ENCODE assay signal across 8 cellular contexts in the genomic region with DNA sequence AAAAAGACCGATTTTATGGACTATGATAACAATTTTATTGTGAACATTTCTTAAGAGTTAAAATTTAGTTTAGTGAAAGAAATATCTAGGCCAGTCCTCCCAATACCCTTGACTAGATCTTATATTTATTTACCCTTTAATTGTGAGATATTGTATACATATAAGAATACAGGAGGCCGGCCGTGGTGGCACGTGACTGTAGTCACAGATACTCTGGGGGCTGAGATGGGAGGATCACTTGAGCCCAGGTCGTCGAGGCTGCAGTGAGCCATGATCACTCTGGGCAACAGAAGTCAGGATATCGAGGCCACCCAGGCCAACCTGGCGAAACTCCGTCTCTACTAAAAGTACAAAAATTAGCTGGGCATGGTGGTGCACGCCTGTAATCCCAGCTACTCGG. TPM values are rescaled to one million over a fixed set of nuclear protein-coding genes. Genes with fewer than 3 reads are reported as not detected.
DNase-seq lines count a peak whose midpoint lies in the region; ATAC-seq and TF ChIP-seq lines count a peak whose summit lies in the region.

No MANE protein-coding gene starts in this region.

- TF ChIP-seq CTCF in HFFc6 (IDR thresholded peaks at IDR 0.05) (no peak), omental fat pad (IDR thresholded peaks at IDR 0.05) (no peak)

- H3K27ac Mint-ChIP-seq in HFFc6, result peak overlapping the region; percentile 96
- peak overlapping the region; percentile 98 for H3K27ac Mint-ChIP-seq in activated naive CD8-positive, alpha-beta T cell treated with anti-CD3 and anti-CD28 coated beads, Interleukin-2, amount 10 ng/mL, durations not matched to agents 7 days and 5 days

- peaks cover 4% of the 10 kb centered on the region for H3K4me1 ChIP-seq in ACC112 (ENCODE audit: control insufficient read depth, insufficient read depth, low read length, unreplicated experiment)
- peaks cover 33% of the 10 kb centered on the region for H3K4me1 ChIP-seq in mononuclear cell (ENCODE audit: insufficient read depth, low read length)

- peaks cover 4% of the 10 kb centered on the region; the same call in 1 of the 2 replicates for H3K36me3 Mint-ChIP-seq in HFFc6 (ENCODE audit: low read depth)
- H3K36me3 Mint-ChIP-seq in activated naive CD8-positive, alpha-beta T cell treated with anti-CD3 and anti-CD28 coated beads, Interleukin-2, amount 10 ng/mL, durations not matched to agents 7 days and 5 days, result peaks cover 5% of the 10 kb centered on the region

- peak overlapping the region; percentile 93 for H3K4me3 Mint-ChIP-seq in HFFc6
- H3K4me3 Mint-ChIP-seq in activated naive CD8-positive, alpha-beta T cell treated with anti-CD3 and anti-CD28 coated beads, Interleukin-2, amount 10 ng/mL, durations not matched to agents 7 days and 5 days, result peak overlapping the region; percentile 82

- DNase-seq in HFFc6, result no peak
- DNase-seq in activated naive CD8-positive, alpha-beta T cell treated with anti-CD3 and anti-CD28 coated beads, Interleukin-2, amount 10 ng/mL, durations not matched to agents 7 days and 5 days, result no peak
- no peak for DNase-seq in SKM-1 (lab: John Stamatoyannopoulos, UW; ENCODE audit: unreplicated experiment)
- DNase-seq in omental fat pad (ENCODE audit: low spot score), result no peak

- peaks cover 29% of the 10 kb centered on the region for H3K4me1 Mint-ChIP-seq in HFFc6 (ENCODE audit: low read depth)
- peaks cover 35% of the 10 kb centered on the region for H3K4me1 Mint-ChIP-seq in activated naive CD8-positive, alpha-beta T cell treated with anti-CD3 and anti-CD28 coated beads, Interleukin-2, amount 10 ng/mL, durations not matched to agents 7 days and 5 days

- ATAC-seq in activated naive CD8-positive, alpha-beta T cell treated with anti-CD3 and anti-CD28 coated beads, Interleukin-2, amount 10 ng/mL, durations not matched to agents 7 days and 5 days (ENCODE audit: low read depth), result no peak
- ATAC-seq in HG03196 (IDR thresholded peaks at IDR 0.05; ENCODE audit: unreplicated experiment), result no peak
- no peak for ATAC-seq in GM21737 (IDR thresholded peaks at IDR 0.05; ENCODE audit: unreplicated experiment)
- no peak for ATAC-seq in omental fat pad (ENCODE audit: low FRiP score)

- peak overlapping the region; percentile 68 for H2AFZ ChIP-seq in ACC112 (ENCODE audit: low read length, unreplicated experiment)

- H3K9me3 ChIP-seq in mononuclear cell (ENCODE audit: low read depth, low read length), result no peaks in the 10 kb centered on the region

- H3K27me3 ChIP-seq in ACC112 (ENCODE audit: insufficient read depth, low read length), result no peaks in the 10 kb centered on the region
- no peaks in the 10 kb centered on the region for H3K27me3 ChIP-seq in mononuclear cell (ENCODE audit: insufficient read depth, low read length)

- peak overlapping the region; percentile 94 for H3K4me3 ChIP-seq in ACC112 (ENCODE audit: low read depth, low read length)
- H3K4me3 ChIP-seq in mononuclear cell (ENCODE audit: low read length), result peak overlapping the region; percentile 87

- POLR2A ChIA-PET in activated naive CD8-positive, alpha-beta T cell treated with anti-CD3 and anti-CD28 coated beads, Interleukin-2, amount 10 ng/mL, durations not matched to agents 7 days and 5 days (lab: Charles Lee), result interaction anchor here (0.5 to 1.4 kb wide), 4 partner anchors 9 to 61 kb away, joined by 4 to 13 read pairs (median 6); a partner anchor contains a TSS

- H3K36me3 ChIP-seq in ACC112 (ENCODE audit: insufficient read depth, low read length), result no peaks in the 10 kb centered on the region

- no peaks in the 10 kb centered on the region for H3K9me3 Mint-ChIP-seq in HFFc6
- H3K9me3 Mint-ChIP-seq in activated naive CD8-positive, alpha-beta T cell treated with anti-CD3 and anti-CD28 coated beads, Interleukin-2, amount 10 ng/mL, durations not matched to agents 7 days and 5 days, result no peaks in the 10 kb centered on the region

- H3K27me3 Mint-ChIP-seq in HFFc6 (ENCODE audit: insufficient read depth), result peaks cover 4% of the 10 kb centered on the region; the same call in 1 of the 2 replicates
- H3K27me3 Mint-ChIP-seq in activated naive CD8-positive, alpha-beta T cell treated with anti-CD3 and anti-CD28 coated beads, Interleukin-2, amount 10 ng/mL, durations not matched to agents 7 days and 5 days, result peaks cover 5% of the 10 kb centered on the region

- H3K79me2 ChIP-seq in ACC112 (ENCODE audit: control insufficient read depth, insufficient read depth, low read length, unreplicated experiment), result peaks cover 30% of the 10 kb centered on the region

- H3K27ac ChIP-seq in ACC112 (ENCODE audit: low read depth, low read length), result peak overlapping the region; percentile 67

RNA-seq across cellular contexts. Expression of a gene that starts 0.8 kb away (rescaled TPM):
- 10 to 100 TPM; 32.6 to 43.2 (median 35.6) TPM for total RNA-seq in HFFc6 (2021; fragmentation: NEBNext Ultra II Directional; extraction: Animal tissue kit (Norgen Biotek cat#: 25700))
- 10 to 100 TPM; 32.5 to 36.4 TPM for total RNA-seq in activated naive CD8-positive, alpha-beta T cell treated with anti-CD3 and anti-CD28 coated beads, Interleukin-2, amount 10 ng/mL, durations not matched to agents 7 days and 5 days
- total RNA-seq in mononuclear cell (13.9 TPM), omental fat pad (10 to 100 TPM; 32.8 to 50.8 (median 43.7) TPM)

RNA-seq across cellular contexts. Expression of a gene that starts 8.0 kb away (rescaled TPM):
- total RNA-seq in HFFc6 (2021; fragmentation: NEBNext Ultra II Directional; extraction: Animal tissue kit (Norgen Biotek cat#: 25700)), result 1 to 10 TPM; 1.6 to 3.1 (median 2.7) TPM
- total RNA-seq in activated naive CD8-positive, alpha-beta T cell treated with anti-CD3 and anti-CD28 coated beads, Interleukin-2, amount 10 ng/mL, durations not matched to agents 7 days and 5 days, result 10 to 100 TPM; 58.2 to 61.5 TPM
- total RNA-seq in mononuclear cell, result 15.5 TPM
- 100 to 1,000 TPM in 2 of 4 donors, 10 to 100 TPM in 2; 42.5 to 129 (median 97.1) TPM for total RNA-seq in omental fat pad

RNA-seq across cellular contexts. Expression of a gene that starts 14.0 kb away (rescaled TPM):
- total RNA-seq in HFFc6 (2021; fragmentation: NEBNext Ultra II Directional; extraction: Animal tissue kit (Norgen Biotek cat#: 25700)), result under 1 TPM in 2 of 6 experiments, not detected in 4; 0.14 to 0.20 TPM
- total RNA-seq in activated naive CD8-positive, alpha-beta T cell treated with anti-CD3 and anti-CD28 coated beads, Interleukin-2, amount 10 ng/mL, durations not matched to agents 7 days and 5 days, result 1 to 10 TPM; 2.4 TPM
- total RNA-seq in mononuclear cell (0.73 TPM), omental fat pad (1 to 10 TPM in 1 of 4 donors, under 1 TPM in 2, not detected in 1; 0.19 to 1.3 (median 0.50) TPM)

RNA-seq across cellular contexts. Expression of a gene that starts 51.1 kb away (rescaled TPM):
- 10 to 100 TPM; 10.7 to 13.5 (median 12.1) TPM for total RNA-seq in HFFc6 (2021; fragmentation: NEBNext Ultra II Directional; extraction: Animal tissue kit (Norgen Biotek cat#: 25700))
- total RNA-seq in activated naive CD8-positive, alpha-beta T cell treated with anti-CD3 and anti-CD28 coated beads, Interleukin-2, amount 10 ng/mL, durations not matched to agents 7 days and 5 days, result 10 to 100 TPM; 30.1 to 31.7 TPM
- total RNA-seq in mononuclear cell, result 7.2 TPM
- total RNA-seq in omental fat pad, result 10 to 100 TPM; 13.5 to 29.5 (median 21.1) TPM

RNA-seq across cellular contexts. Expression of a gene that starts 51.5 kb away (rescaled TPM):
- 10 to 100 TPM; 25.9 to 39.9 (median 29.6) TPM for total RNA-seq in HFFc6 (2021; fragmentation: NEBNext Ultra II Directional; extraction: Animal tissue kit (Norgen Biotek cat#: 25700))
- total RNA-seq in activated naive CD8-positive, alpha-beta T cell treated with anti-CD3 and anti-CD28 coated beads, Interleukin-2, amount 10 ng/mL, durations not matched to agents 7 days and 5 days, result 10 to 100 TPM; 45.6 to 47.2 TPM
- total RNA-seq in mononuclear cell (7.2 TPM), omental fat pad (10 to 100 TPM in 3 of 4 donors, 1 to 10 TPM in 1; 8.8 to 21.1 (median 17.1) TPM)
